ENCODE assay signal across 22 cellular contexts in genomic region chr16:10809706-10810105, GRCh38. TPM values are rescaled to one million over a fixed set of nuclear protein-coding genes. Genes with fewer than 3 reads are reported as not detected.
"Had no signal": no experiment of that assay in that cellular context is flagged by ENCODE, and none has a peak within 500 bp of the region (broad histone marks: within the 10 kb centered on the region; RNA-seq: fewer than 3 reads in every experiment).

No MANE protein-coding gene starts in this region.

- H2AFZ ChIP-seq: PC-9 had no signal

- H3K9me3 ChIP-seq: Peyer's patch, SJCRH30 had no signal

- H3K36me3 ChIP-seq: Peyer's patch, SJCRH30 had no signal

- H3K4me2 ChIP-seq: PC-9 had no signal

- H3K27ac ChIP-seq: PC-9, Peyer's patch, SJCRH30 had no signal

- DNase-seq: Karpas-422, KG1, MM.1S, NCI-H1092 treated with DMSO at 0.1 percent for 48 hours, NCI-H1436, NCI-H187, NCI-H2029, NCI-H2081 treated with DMSO at 0.1 percent for 48 hours, NCI-H2171, NCI-H226, NCI-H446, NCI-H510A, NCI-H524 treated with DMSO at 0.1 percent for 48 hours, NCI-H69, NCI-H774, OCI-M1, PC-9, Peyer's patch, SHP77 treated with DMSO at 0.1 percent for 48 hours, SJCRH30 had no signal

- H3K4me1 ChIP-seq: Peyer's patch, SJCRH30 had no signal

- H3K27me3 ChIP-seq: Peyer's patch, SJCRH30 had no signal

- H3K4me3 ChIP-seq: PC-9, Peyer's patch, SJCRH30 had no signal

RNA-seq across cellular contexts. Expression of gene TVP23A, which starts 8.9 kb away (rescaled TPM):
- total RNA-seq: HT-29, PC-9, RPMI7951, SJCRH30 had no signal
